36 cellular contexts compared by ENCODE assay signal in genomic region chrX:120291211-120291610, GRCh38. TPM values are rescaled to one million over a fixed set of nuclear protein-coding genes. Genes with fewer than 3 reads are reported as not detected.
"Had no signal": no experiment of that assay in that cellular context is flagged by ENCODE, and none has a peak within 500 bp of the region (broad histone marks: within the 10 kb centered on the region; RNA-seq: fewer than 3 reads in every experiment).

No MANE protein-coding gene starts in this region.

- ATAC-seq: activated CD4-positive, CD25-positive, alpha-beta regulatory T cell treated with anti-CD3 and anti-CD28 coated beads, Interleukin-2, amount 50 U/mL, for 24 hours; activated CD8-positive, alpha-beta memory T cell treated with anti-CD3 and anti-CD28 coated beads, Interleukin-2, amount 10 ng/mL, durations not matched to agents 7 days and 5 days; activated CD8-positive, alpha-beta T cell treated with anti-CD3 and anti-CD28 coated beads, Interleukin-2, amount 10 ng/mL, durations not matched to agents 7 days and 5 days; activated naive CD8-positive, alpha-beta T cell treated with anti-CD3 and anti-CD28 coated beads, Interleukin-2, amount 50 U/mL, for 24 hours; body of pancreas; gastroesophageal sphincter; heart right ventricle had no signal

- H3K9me3 ChIP-seq: adrenal gland, body of pancreas, colonic mucosa, esophagus squamous epithelium, gastroesophageal sphincter, heart right ventricle had no signal

- H3K36me3 ChIP-seq: adrenal gland, colonic mucosa, esophagus squamous epithelium, gastroesophageal sphincter, heart right ventricle, WERI-Rb-1 had no signal

- H2AFZ ChIP-seq: hepatocyte had no signal

- H3K79me2 ChIP-seq: hepatocyte had no signal

- FAIRE-seq: endometrium, endothelial cell of umbilical vein had no signal

- H3K4me3 ChIP-seq: adrenal gland, body of pancreas, colonic mucosa, esophagus squamous epithelium, gastroesophageal sphincter, heart right ventricle, hepatocyte had no signal

- DNase-seq: activated B cell treated with CpG ODN at 0.5 μM for 24 hours; activated CD4-positive, alpha-beta memory T cell treated with anti-CD3 and anti-CD28 coated beads for 36 hours; activated CD4-positive, alpha-beta T cell treated with anti-CD3 and anti-CD28 coated beads for 48 hours; activated CD8-positive, alpha-beta memory T cell treated with anti-CD3 and anti-CD28 coated beads, Interleukin-2, amount 10 ng/mL, durations not matched to agents 7 days and 5 days; activated CD8-positive, alpha-beta memory T cell treated with anti-CD3 and anti-CD28 coated beads, Interleukin-2, amount 50 U/mL, for 4 hours; activated CD8-positive, alpha-beta T cell treated with anti-CD3 and anti-CD28 coated beads, Interleukin-2, amount 10 ng/mL, durations not matched to agents 7 days and 5 days; activated effector memory CD4-positive, alpha-beta T cell treated with anti-CD3 and anti-CD28 coated beads, Interleukin-2, amount 50 U/mL, for 16 hours; activated naive CD4-positive, alpha-beta T cell treated with anti-CD3 and anti-CD28 coated beads for 36 hours; activated naive CD8-positive, alpha-beta T cell treated with anti-CD3 and anti-CD28 coated beads for 36 hours; activated naive CD8-positive, alpha-beta T cell treated with anti-CD3 and anti-CD28 coated beads, Interleukin-2, amount 50 U/mL, for 24 hours; activated T-cell treated with anti-CD3 and anti-CD28 coated beads, Interleukin-2, amount 50 U/mL, for 1 hour; activated T-cell treated with anti-CD3 and anti-CD28 coated beads, Interleukin-2, amount 50 U/mL, for 48 hours; adrenal gland; amygdala; aorta; body of pancreas; caudate nucleus; cerebellar nuclear complex; colonic mucosa; effector CD8-positive, alpha-beta T cell; esophagus squamous epithelium; foreskin melanocyte; heart right ventricle; T1000; WERI-Rb-1 had no signal

- H3K4me1 ChIP-seq: adrenal gland, colonic mucosa, esophagus squamous epithelium, gastroesophageal sphincter, heart right ventricle had no signal

- H3K4me2 ChIP-seq: hepatocyte had no signal

- H3K27me3 ChIP-seq: body of pancreas, colonic mucosa, esophagus squamous epithelium, gastroesophageal sphincter, heart right ventricle, hepatocyte had no signal

- H3K27ac ChIP-seq: adrenal gland, body of pancreas, colonic mucosa, epithelial cell of prostate, esophagus squamous epithelium, gastroesophageal sphincter, heart right ventricle, hepatocyte, WERI-Rb-1 had no signal

RNA-seq across cellular contexts. Expression of gene TMEM255A, which starts 20.1 kb away (rescaled TPM):
- total RNA-seq: activated CD4-positive, alpha-beta memory T cell treated with anti-CD3 and anti-CD28 coated beads for 36 hours; activated CD8-positive, alpha-beta memory T cell treated with anti-CD3 and anti-CD28 coated beads for 36 hours; activated CD8-positive, alpha-beta T cell treated with anti-CD3 and anti-CD28 coated beads, Interleukin-2, amount 10 ng/mL, durations not matched to agents 7 days and 5 days; activated naive CD4-positive, alpha-beta T cell treated with anti-CD3 and anti-CD28 coated beads for 36 hours; activated naive CD8-positive, alpha-beta T cell treated with anti-CD3 and anti-CD28 coated beads for 36 hours; activated T-helper 1 cell treated with anti-CD3 and anti-CD28 coated beads, Interleukin-12 subunit alpha, Interleukin-12 subunit beta, Interleukin-2, Interleukin-4 antibody, amounts not matched to agents 30 ng/mL and 10 ng/mL and 1 ng/mL, durations not matched to agents 14 hours and 24 hours and 36 hours; activated T-helper 2 cell treated with anti-CD3 and anti-CD28 coated beads, Interferon-gamma antibody, Interleukin-2, Interleukin-4, amounts not matched to agents 10 μg/mL and 5 μg/mL and 100 μg/mL, durations not matched to agents 14 hours and 24 hours and 36 hours; dermis microvascular lymphatic vessel endothelial cell; endothelial cell of umbilical vein; glomerular endothelial cell had no signal
- polyA plus RNA-seq: aorta, endothelial cell of umbilical vein had no signal
